ENCODE assay signal across 8 cellular contexts in genomic region chr10:17616403-17617030, GRCh38. TPM values are rescaled to one million over a fixed set of nuclear protein-coding genes. Genes with fewer than 3 reads are reported as not detected.
DNase-seq lines count a peak whose midpoint lies in the region; ATAC-seq, FAIRE-seq and TF ChIP-seq lines count a peak whose summit lies in the region.

No MANE protein-coding gene starts in this region.

- H3K27ac ChIP-seq in A673 (ENCODE audit: low read depth, low read length, poor library complexity, severe bottlenecking): peak overlapping the region; percentile 57
- H3K27ac ChIP-seq in OCI-LY3 (ENCODE audit: low read length): no peak overlapping the region
- no peak overlapping the region for H3K27ac ChIP-seq in neural progenitor cell

- peak overlapping the region; percentile 84 for H3K4me3 Mint-ChIP-seq in neural progenitor cell

- H3K9me3 ChIP-seq in A673 (ENCODE audit: low read depth, low read length, poor library complexity, severe bottlenecking) (no peaks in the 10 kb centered on the region), OCI-LY3 (ENCODE audit: insufficient read depth, low read length) (no peaks in the 10 kb centered on the region), neural progenitor cell (ENCODE audit: low read depth) (no peaks in the 10 kb centered on the region)

- no peak for FAIRE-seq in frontal cortex (lab: Jason Lieb, UNC)

- H3K36me3 ChIP-seq in A673 (ENCODE audit: insufficient read depth, low read length, poor library complexity, severe bottlenecking) (no peaks in the 10 kb centered on the region), OCI-LY3 (replicated peaks; ENCODE audit: low read depth, low read length) (no peaks in the 10 kb centered on the region), neural progenitor cell (no peaks in the 10 kb centered on the region)

- peaks cover 4% of the 10 kb centered on the region for H3K27me3 Mint-ChIP-seq in neural progenitor cell (ENCODE audit: insufficient read depth, low read depth)

- H3K79me2 ChIP-seq in OCI-LY3 (ENCODE audit: low read length) (no peaks in the 10 kb centered on the region), neural progenitor cell (ENCODE audit: low read depth) (no peaks in the 10 kb centered on the region)

- DNase-seq in A673 (ENCODE audit: low spot score): peak; percentile 33
- DNase-seq in activated naive CD4-positive, alpha-beta T cell treated with Interleukin-2 at 50 U/mL for 16 hours: peak; percentile 24
- peak; percentile 62 to 65 for DNase-seq in frontal cortex (ENCODE audit: low spot score in 2 of 2)
- peak; percentile 91 for DNase-seq in neural progenitor cell (ENCODE audit: low spot score)
- peak; percentile 69 for DNase-seq in ureter (ENCODE audit: low spot score)

- CTCF ChIA-PET in A673 (lab: Charles Lee): interaction anchor here (0.6 to 1.1 kb wide), 4 partner anchors 28 to 579 kb away, joined by 3 to 7 read pairs (median 3); partner anchors contain the start of gene STAM

- H4K20me1 ChIP-seq in OCI-LY3 (ENCODE audit: insufficient read depth, low read length) (no peaks in the 10 kb centered on the region), neural progenitor cell (ENCODE audit: low read depth) (no peaks in the 10 kb centered on the region)

- H2AFZ ChIP-seq in OCI-LY3 (ENCODE audit: low read depth, low read length) (peak overlapping the region; percentile 35; the same call in 1 of the 2 replicates), neural progenitor cell (replicated peaks) (peak overlapping the region; percentile 98)

- no peak overlapping the region for H3K27ac Mint-ChIP-seq in neural progenitor cell

- ATAC-seq in GM18517 (IDR thresholded peaks at IDR 0.05; ENCODE audit: unreplicated experiment) (peak; percentile 40), HG02973 (IDR thresholded peaks at IDR 0.05; ENCODE audit: unreplicated experiment) (peak; percentile 29)

- H3K9me3 Mint-ChIP-seq in neural progenitor cell: no peaks in the 10 kb centered on the region

- no TSS peak for BruUV-seq in A673 (replicated peaks; lab: Mats Ljungman, UMichigan)

- H3F3A ChIP-seq in neural progenitor cell (ENCODE audit: low read depth): peaks cover 10% of the 10 kb centered on the region

- no peaks in the 10 kb centered on the region for H3K4me1 ChIP-seq in A673 (ENCODE audit: insufficient read depth, low read length, poor library complexity, severe bottlenecking)
- 0 out of 2 replicates have a peak, but pooled peaks cover 3% of the 10 kb centered on the region for H3K4me1 ChIP-seq in OCI-LY3 (ENCODE audit: low read length)
- H3K4me1 ChIP-seq in neural progenitor cell: peaks cover 3% of the 10 kb centered on the region

- H3K9ac ChIP-seq in OCI-LY3 (ENCODE audit: low read length): peak overlapping the region; percentile 63
- H3K9ac ChIP-seq in neural progenitor cell: no peak overlapping the region

- H3K36me3 Mint-ChIP-seq in neural progenitor cell: peaks cover 5% of the 10 kb centered on the region

- POLR2A ChIA-PET in A673 (lab: Charles Lee; ENCODE audit: low non-redundant PET): interaction anchor here (0.5 to 0.8 kb wide), 3 partner anchors 15 to 36 kb away, joined by 3 read pairs; no protein-coding TSS in a partner anchor

- H3K4me1 Mint-ChIP-seq in neural progenitor cell: peaks cover 3% of the 10 kb centered on the region

- peak overlapping the region; percentile 81 for H3K4me2 ChIP-seq in OCI-LY3 (ENCODE audit: low read length)
- H3K4me2 ChIP-seq in neural progenitor cell: peak overlapping the region; percentile 89

- intact Hi-C loops in A673 (cut with micrococcal nuclease; ENCODE audit: unreplicated experiment): no loop called here

- TF ChIP-seq CTCF in A673 (conservative IDR thresholded peaks at IDR 0.05; ENCODE audit: low read depth, low read length): no peak
- no peak for TF ChIP-seq CTCF in OCI-LY3 (IDR thresholded peaks at IDR 0.05; ENCODE audit: low read depth, low read length)
- no peak for TF ChIP-seq CTCF in neural progenitor cell (IDR thresholded peaks at IDR 0.05)

- H3K4me3 ChIP-seq in A673 (ENCODE audit: low read depth, low read length, poor library complexity, severe bottlenecking) (peak overlapping the region; percentile 84), OCI-LY3 (ENCODE audit: low read length) (peak overlapping the region; percentile 76), neural progenitor cell (peak overlapping the region; percentile 91)

- H3K27me3 ChIP-seq in A673 (replicated peaks; ENCODE audit: insufficient read depth, low read depth, low read length, poor library complexity) (no peaks in the 10 kb centered on the region), OCI-LY3 (ENCODE audit: low read depth, low read length) (peaks cover 8% of the 10 kb centered on the region; the same call in 1 of the 2 replicates), neural progenitor cell (peaks cover 19% of the 10 kb centered on the region)

RNA-seq across cellular contexts. Expression of gene HACD1, which starts 0.7 kb away (rescaled TPM):
- total RNA-seq in A673 (2021) (13.6 and 14.1 TPM in 2 replicates), frontal cortex (18.3 TPM), neural progenitor cell (ENCODE audit: low replicate concordance) (1.9 and 3.1 TPM in 2 replicates), ureter (20.7 TPM)

RNA-seq across cellular contexts. Expression of gene STAM, which starts 27.4 kb away (rescaled TPM):
- total RNA-seq in A673 (2021) (34.9 and 37.4 TPM in 2 replicates), frontal cortex (28.9 TPM), neural progenitor cell (ENCODE audit: low replicate concordance) (37.2 and 43.2 TPM in 2 replicates), ureter (25.0 TPM)

Comparison
In these comparisons a context has a peak if more than half of its experiments do, and no peak if none do; other contexts are left out.
1. DNase-seq: peak in every context shown above with its lines; median percentile 91 in neural progenitor cell; 69 in ureter; 64 in frontal cortex; 33 in A673; 24 in activated naive CD4-positive, alpha-beta T cell treated with Interleukin-2 at 50 U/mL for 16 hours.